ENCODE assay signal across 8 cellular contexts in the genomic region with DNA sequence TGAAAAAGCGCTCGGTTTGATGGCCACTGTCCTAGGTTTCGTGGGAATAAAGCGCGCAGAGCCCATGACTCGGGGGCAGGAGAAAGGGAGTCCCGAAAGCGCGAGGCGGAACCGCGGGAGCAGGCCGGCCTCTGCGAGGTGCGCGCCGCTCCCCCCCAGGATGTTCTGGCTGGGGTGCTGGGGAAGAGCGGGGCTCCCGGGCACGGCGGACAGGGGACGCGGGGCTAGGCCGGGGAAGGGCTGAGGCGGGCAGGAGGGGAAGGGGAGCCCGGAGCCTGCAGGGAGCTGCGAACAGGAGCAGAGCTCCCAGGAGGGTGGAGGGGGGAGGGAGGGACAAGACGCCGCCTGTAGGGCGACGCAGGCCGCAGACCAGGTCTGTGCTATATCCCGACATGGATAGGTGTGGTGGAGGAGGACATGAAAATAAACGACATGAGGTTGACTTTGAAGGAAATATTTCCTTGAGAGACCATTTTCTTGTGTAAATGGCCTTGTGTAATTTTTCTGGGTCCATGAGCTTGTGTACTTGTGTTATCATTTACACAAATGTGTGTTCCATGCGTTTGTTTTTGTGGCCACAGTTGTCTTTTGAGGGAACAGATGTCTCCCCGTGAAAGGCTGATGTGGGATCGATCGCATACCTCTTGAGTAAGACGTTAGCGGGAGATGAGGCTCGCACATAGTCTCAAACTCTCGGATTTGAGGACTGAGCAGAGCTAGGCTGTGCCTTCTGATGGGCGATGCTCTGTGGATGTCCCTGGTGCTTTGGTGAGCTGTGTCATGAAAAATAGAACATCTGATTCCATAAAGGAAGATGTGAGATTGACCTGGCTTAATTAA.
DNase-seq lines count a peak whose midpoint lies in the region; ATAC-seq lines count a peak whose summit lies in the region.

No MANE protein-coding gene starts in this region.

- no peaks in the 10 kb centered on the region for H3K9me3 ChIP-seq in mucosa of stomach (ENCODE audit: control insufficient read depth, low read length)

- H3K27me3 ChIP-seq in mucosa of stomach (ENCODE audit: control insufficient read depth, insufficient read depth, low read length), result no peaks in the 10 kb centered on the region

- DNase-seq in Ammon's horn (ENCODE audit: low spot score) (peak; percentile 56), NCI-H226 (peak; percentile 43), epithelial cell of prostate (ENCODE audit: low read depth, low spot score) (peak; percentile 26), substantia nigra (lab: John Stamatoyannopoulos, UW) (peak in 21 of 49 donors; percentile 7 to 54 (median 28))
- peak; percentile 80 for DNase-seq in activated CD8-positive, alpha-beta memory T cell treated with anti-CD3 and anti-CD28 coated beads for 24 hours

- peaks cover 8% of the 10 kb centered on the region for H3K4me1 ChIP-seq in mucosa of stomach (ENCODE audit: control insufficient read depth, insufficient read depth, low read length)

- peak overlapping the region; percentile 89 for H3K27ac ChIP-seq in epithelial cell of prostate
- H3K27ac ChIP-seq in substantia nigra (ENCODE audit: low read depth, low read length, poor library complexity, severe bottlenecking), result peak overlapping the region; percentile 71

- H3K4me3 ChIP-seq in mucosa of stomach (ENCODE audit: low read length), result peak overlapping the region; percentile 60

- no peaks in the 10 kb centered on the region for H3K36me3 ChIP-seq in mucosa of stomach (ENCODE audit: control insufficient read depth, insufficient read depth, low read length)

- peak overlapping the region; percentile 60 for H3K9ac ChIP-seq in mucosa of stomach (ENCODE audit: low read length)

- ATAC-seq in GM21515 (IDR thresholded peaks at IDR 0.05; ENCODE audit: unreplicated experiment) (peak; percentile 16), HG03280 (IDR thresholded peaks at IDR 0.05; ENCODE audit: unreplicated experiment) (no peak)
